16 cellular contexts compared by ENCODE assay signal in the genomic region with DNA sequence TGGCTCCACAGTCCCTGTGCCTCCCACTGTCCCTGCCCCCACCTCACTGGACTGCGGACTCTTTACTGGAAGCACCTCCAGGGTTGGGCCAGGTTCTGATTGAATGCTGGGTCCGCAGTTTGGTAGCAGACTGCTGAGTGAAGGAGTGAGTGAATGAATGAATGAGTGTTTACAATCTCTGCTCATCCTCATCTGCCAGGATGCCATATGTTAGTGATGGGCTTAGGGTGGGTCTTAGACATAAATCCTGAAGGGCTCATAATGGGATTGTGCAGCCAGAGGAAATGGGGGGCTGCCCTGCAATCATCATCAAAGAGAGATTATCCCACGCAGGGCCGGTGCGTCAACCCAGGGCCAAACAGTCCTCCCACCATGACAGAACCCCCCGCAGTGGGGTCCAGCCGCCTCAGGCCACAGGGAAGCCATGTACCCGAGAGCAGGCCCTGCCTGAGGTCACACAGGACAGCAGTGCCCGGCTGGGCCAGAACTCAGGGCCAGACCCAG. TPM values are rescaled to one million over a fixed set of nuclear protein-coding genes. Genes with fewer than 3 reads are reported as not detected.
DNase-seq lines count a peak whose midpoint lies in the region; ATAC-seq, FAIRE-seq and TF ChIP-seq lines count a peak whose summit lies in the region.
"Had no signal": no experiment of that assay in that cellular context is flagged by ENCODE, and none has a peak within 500 bp of the region (broad histone marks: within the 10 kb centered on the region; RNA-seq: fewer than 3 reads in every experiment).

No MANE protein-coding gene starts in this region.

- 0 out of 3 replicates have a peak, but pooled peaks cover 5% of the 10 kb centered on the region for H3K9me3 Mint-ChIP-seq in GM23338
- peaks cover 2% of the 10 kb centered on the region for H3K9me3 Mint-ChIP-seq in neural progenitor cell
- H3K9me3 Mint-ChIP-seq in activated T-cell treated with anti-CD3 and anti-CD28 coated beads, Interleukin-2, amount 50 U/mL, for 4 hours, result peaks cover 3% of the 10 kb centered on the region

- H3K4me3 ChIP-seq in GM23338, result no peak overlapping the region
- no peak overlapping the region for H3K4me3 ChIP-seq in K562
- no peak overlapping the region for H3K4me3 ChIP-seq in neural progenitor cell

- H4K20me1 ChIP-seq in GM23338 (replicated peaks; ENCODE audit: insufficient read depth), result no peaks in the 10 kb centered on the region
- peaks cover 10% of the 10 kb centered on the region for H4K20me1 ChIP-seq in K562 (replicated peaks; ENCODE audit: control insufficient read depth, insufficient read depth, low read length)
- H4K20me1 ChIP-seq in neural progenitor cell (ENCODE audit: low read depth), result peaks cover 24% of the 10 kb centered on the region

- TF ChIP-seq RAD21 in K562 (CRISPR knock-in tag; conservative IDR thresholded peaks at IDR 0.05 in 1 of 2, IDR thresholded peaks at IDR 0.05 in 1 of 2), result no peak

- H3K27me3 Mint-ChIP-seq in GM23338 (ENCODE audit: insufficient read depth, low read depth, poor library complexity) (peaks cover 15% of the 10 kb centered on the region), neural progenitor cell (ENCODE audit: insufficient read depth, low read depth) (peaks cover 13% of the 10 kb centered on the region)
- peaks cover 13% of the 10 kb centered on the region for H3K27me3 Mint-ChIP-seq in activated T-cell treated with anti-CD3 and anti-CD28 coated beads, Interleukin-2, amount 50 U/mL, for 4 hours (ENCODE audit: low read depth)

- TF ChIP-seq POLR2A in K562 (conservative IDR thresholded peaks at IDR 0.05), result no peak

- H3K36me3 ChIP-seq in GM23338 (ENCODE audit: insufficient read depth) (no peaks in the 10 kb centered on the region), K562 (ENCODE audit: control insufficient read depth, insufficient read depth, low read length) (no peaks in the 10 kb centered on the region), neural progenitor cell (no peaks in the 10 kb centered on the region)

- H3K4me3 Mint-ChIP-seq in GM23338 (no peak overlapping the region), neural progenitor cell (no peak overlapping the region)
- H3K4me3 Mint-ChIP-seq in activated T-cell treated with anti-CD3 and anti-CD28 coated beads, Interleukin-2, amount 50 U/mL, for 4 hours, result no peak overlapping the region

- no TSS peak for BruUV-seq in K562 (replicated peaks; lab: Mats Ljungman, UMichigan)

- no peaks in the 10 kb centered on the region for H3K9me1 ChIP-seq in K562 (ENCODE audit: control insufficient read depth, insufficient read depth, low read length)

- H3F3A ChIP-seq in GM23338 (replicated peaks; ENCODE audit: low read depth) (no peaks in the 10 kb centered on the region), neural progenitor cell (ENCODE audit: low read depth) (peaks cover 42% of the 10 kb centered on the region)

- H3K27me3 ChIP-seq in GM23338 (ENCODE audit: insufficient read depth), result no peaks in the 10 kb centered on the region
- H3K27me3 ChIP-seq in K562 (ENCODE audit: control insufficient read depth in 2 of 2, insufficient read depth in 2 of 2, low read length in 2 of 2), result peaks cover 25 to 76% of the 10 kb centered on the region in 2 experiments; a peak in 4 of 5 replicates
- H3K27me3 ChIP-seq in neural progenitor cell, result peaks cover 64% of the 10 kb centered on the region

- FAIRE-seq in K562 (lab: Jason Lieb, UNC), result no peak
- FAIRE-seq: RCC 7860 had no signal

- H3K4me1 Mint-ChIP-seq in GM23338, result peaks cover 39% of the 10 kb centered on the region
- peaks cover 39% of the 10 kb centered on the region for H3K4me1 Mint-ChIP-seq in neural progenitor cell
- H3K4me1 Mint-ChIP-seq in activated T-cell treated with anti-CD3 and anti-CD28 coated beads, Interleukin-2, amount 50 U/mL, for 4 hours (ENCODE audit: low read depth), result no peaks in the 10 kb centered on the region

- TF ChIP-seq CTCF in GM23338 (conservative IDR thresholded peaks at IDR 0.05; ENCODE audit: low read depth in 2 of 2) (no peak), K562 (IDR thresholded peaks at IDR 0.05 in 2 of 3, conservative IDR thresholded peaks at IDR 0.05 in 1 of 3; ENCODE audit: insufficient read depth in 2 of 3, low read depth in 1 of 3, low read length in 3 of 3) (no peak), neural progenitor cell (IDR thresholded peaks at IDR 0.05) (no peak)

- H3K27ac ChIP-seq in GM23338 (ENCODE audit: low read depth), result no peak overlapping the region
- no peak overlapping the region for H3K27ac ChIP-seq in K562 (ENCODE audit: extremely low read depth, low read depth, low read length)
- no peak overlapping the region for H3K27ac ChIP-seq in neural progenitor cell

- H3K4me2 ChIP-seq in GM23338 (no peak overlapping the region), K562 (ENCODE audit: insufficient read depth, low read length) (no peak overlapping the region), neural progenitor cell (peak overlapping the region; percentile 66)

- TF ChIP-seq EP300 in K562 (IDR thresholded peaks at IDR 0.05; ENCODE audit: low read length), result no peak

- CTCF ChIA-PET in K562 (lab: Yijun Ruan, JAX; ENCODE audit: low intra/inter-chr PET ratio), result no interaction called here

- H3K79me2 ChIP-seq in GM23338 (replicated peaks; ENCODE audit: insufficient read depth) (no peaks in the 10 kb centered on the region), K562 (ENCODE audit: control insufficient read depth, insufficient read depth, low read length) (no peaks in the 10 kb centered on the region), neural progenitor cell (ENCODE audit: low read depth) (no peaks in the 10 kb centered on the region)

- H2AFZ ChIP-seq in GM23338, result peak overlapping the region; percentile 97
- H2AFZ ChIP-seq in K562 (ENCODE audit: low read depth, low read length), result no peak overlapping the region
- no peak overlapping the region for H2AFZ ChIP-seq in neural progenitor cell (replicated peaks)

- H3K36me3 Mint-ChIP-seq in GM23338 (ENCODE audit: low read depth) (no peaks in the 10 kb centered on the region; the same call in 2 of the 3 replicates), neural progenitor cell (no peaks in the 10 kb centered on the region)
- no peaks in the 10 kb centered on the region for H3K36me3 Mint-ChIP-seq in activated T-cell treated with anti-CD3 and anti-CD28 coated beads, Interleukin-2, amount 50 U/mL, for 4 hours (ENCODE audit: insufficient read depth)

- no peak for ATAC-seq in GM23338
- ATAC-seq in K562, result no peak
- no peak for ATAC-seq in activated T-cell treated with anti-CD3 and anti-CD28 coated beads, Interleukin-2, amount 50 U/mL, for 4 hours
- no peak for ATAC-seq in GM21825 (IDR thresholded peaks at IDR 0.05; ENCODE audit: unreplicated experiment)
- ATAC-seq: HCT116 had no signal

- 0 out of 2 replicates have a peak, but pooled peaks cover 4% of the 10 kb centered on the region for H3K9me3 ChIP-seq in K562 (replicated peaks; ENCODE audit: control insufficient read depth, insufficient read depth, low read depth, low read length)
- H3K9me3 ChIP-seq in neural progenitor cell (ENCODE audit: low read depth), result no peaks in the 10 kb centered on the region

- intact Hi-C loops in K562 (cut with micrococcal nuclease), result no loop called here

- peaks cover 10% of the 10 kb centered on the region for H3K4me1 ChIP-seq in GM23338 (ENCODE audit: insufficient read depth)
- peaks cover 0 to 27% of the 10 kb centered on the region in 2 experiments; a peak in 2 of 5 replicates for H3K4me1 ChIP-seq in K562 (replicated peaks in 1 of 2; ENCODE audit: control insufficient read depth in 2 of 2, insufficient read depth in 2 of 2, low read length in 2 of 2)
- H3K4me1 ChIP-seq in neural progenitor cell, result peaks cover 39% of the 10 kb centered on the region

- no peaks in the 10 kb centered on the region for H3K9me2 ChIP-seq in GM23338 (ENCODE audit: insufficient read depth)

- 5% methylated on average over 9 of the region's 9 CpGs for WGBS in K562 (ENCODE audit: insufficient coverage, low coverage, missing lambda C conversion rate)

- DNase-seq in GM23338 (ENCODE audit: low spot score) (no peak), NCI-H82 treated with DMSO at 0.1 percent for 48 hours (lab: John Stamatoyannopoulos, UW; ENCODE audit: unreplicated experiment) (peak; percentile 95), K562 (ENCODE audit: extremely low read depth in 1 of 4, low spot score in 3 of 4) (no peak), neural progenitor cell (ENCODE audit: low spot score) (no peak), SHP77 treated with DMSO at 0.1 percent for 48 hours (lab: John Stamatoyannopoulos, UW) (no peak)
- DNase-seq in activated T-cell treated with anti-CD3 and anti-CD28 coated beads, Interleukin-2, amount 50 U/mL, for 4 hours, result no peak
- DNase-seq: AML-193, KG1, NCI-H345, NCI-H748 treated with DMSO at 0.1 percent for 48 hours had no signal

- peak overlapping the region in 1 of 2 experiments; percentile 36; a peak in 1 of 4 replicates for H3K9ac ChIP-seq in K562 (ENCODE audit: insufficient read depth in 1 of 2, low read depth in 2 of 2, low read length in 2 of 2)
- H3K9ac ChIP-seq in neural progenitor cell, result no peak overlapping the region

- POLR2A ChIA-PET in K562 (lab: Yijun Ruan, JAX), result no interaction called here

- H3K27ac Mint-ChIP-seq in GM23338 (no peak overlapping the region), neural progenitor cell (no peak overlapping the region)

- in situ Hi-C loops in K562 (cut with MboI), result no loop called here

RNA-seq across cellular contexts. Expression of a gene that starts 26.1 kb away (rescaled TPM):
- not detected in 2 replicates for total RNA-seq in GM23338 (2014; rRNA removed; shearing (Covaris generic))
- not detected in 2 replicates for polyA plus RNA-seq in GM23338 (2016; fragmentation: Nextera tagmentation; extraction: Ambion mirVana)
- total RNA-seq in K562 (2011; cell fraction: chromatin; rRNA removed; ENCODE audit: low replicate concordance), result not detected in 2 replicates
- total RNA-seq in K562 (2011; cell fraction: nucleolus; rRNA removed), result not detected in 2 replicates
- total RNA-seq in K562 (2011; cell fraction: nucleoplasm; rRNA removed), result not detected in 2 replicates
- total RNA-seq in K562 (2014; rRNA removed), result 0.16 TPM in 1 of 2 replicates, not detected in the other
- not detected in 2 replicates for total RNA-seq in K562 (2014; rRNA removed; fragmentation: Illumina TruSeq; extraction: Trizol)
- total RNA-seq in K562 (2015; rRNA removed; fragmentation: Illumina TruSeq; extraction: Trizol), result not detected in 2 replicates
- not detected in 2 replicates for total RNA-seq in K562 (2021)
- 0.07 and 0.08 TPM in 2 replicates for polyA plus RNA-seq in K562 (2011; rRNA removed)
- 0.01 and 0.22 TPM in 2 replicates for polyA plus RNA-seq in K562 (2011; cell fraction: cytosol; rRNA removed)
- 0.13 and 0.40 TPM in 2 replicates for polyA plus RNA-seq in K562 (2011; cell fraction: nucleus; rRNA removed)
- polyA plus RNA-seq in K562 (2012), result 0.09 and 0.14 TPM in 2 replicates
- 0.06 TPM in 1 of 2 replicates, not detected in the other for polyA plus RNA-seq in K562 (2014; fragmentation: Illumina TruSeq; extraction: Trizol)
- not detected for polyA plus RNA-seq in K562 (2014; fragmentation: Nextera tagmentation; extraction: Ambion mirVana)
- not detected in 2 replicates for polyA plus RNA-seq in K562 (2014; rRNA removed)
- not detected in 2 replicates for polyA minus RNA-seq in K562 (2011; rRNA and poly(A)+ RNA removed)
- polyA minus RNA-seq in K562 (2011; cell fraction: cytosol; rRNA and poly(A)+ RNA removed), result not detected in 2 replicates
- 0.11 and 0.13 TPM in 2 replicates for polyA minus RNA-seq in K562 (2011; cell fraction: nucleus; rRNA and poly(A)+ RNA removed)
- total RNA-seq in neural progenitor cell (ENCODE audit: low replicate concordance), result not detected in 2 replicates
- not detected for total RNA-seq in activated T-cell treated with anti-CD3 and anti-CD28 coated beads, Interleukin-2, amount 50 U/mL, for 4 hours
- total RNA-seq: Caco-2 had no signal

RNA-seq across cellular contexts. Expression of a gene that starts 54.3 kb away (rescaled TPM):
- 0.24 and 1.0 TPM in 2 replicates for total RNA-seq in GM23338 (2014; rRNA removed; shearing (Covaris generic))
- 0.16 TPM in 1 of 2 replicates, not detected in the other for polyA plus RNA-seq in GM23338 (2016; fragmentation: Nextera tagmentation; extraction: Ambion mirVana)
- not detected in 2 replicates for total RNA-seq in K562 (2011; cell fraction: chromatin; rRNA removed; ENCODE audit: low replicate concordance)
- total RNA-seq in K562 (2011; cell fraction: nucleolus; rRNA removed), result not detected in 2 replicates
- not detected in 2 replicates for total RNA-seq in K562 (2011; cell fraction: nucleoplasm; rRNA removed)
- total RNA-seq in K562 (2014; rRNA removed), result not detected in 2 replicates
- total RNA-seq in K562 (2014; rRNA removed; fragmentation: Illumina TruSeq; extraction: Trizol), result not detected in 2 replicates
- total RNA-seq in K562 (2015; rRNA removed; fragmentation: Illumina TruSeq; extraction: Trizol), result not detected in 2 replicates
- 0.09 TPM in 1 of 2 replicates, not detected in the other for total RNA-seq in K562 (2021)
- polyA plus RNA-seq in K562 (2011; rRNA removed), result not detected in 2 replicates
- polyA plus RNA-seq in K562 (2011; cell fraction: cytosol; rRNA removed), result not detected in 2 replicates
- not detected in 2 replicates for polyA plus RNA-seq in K562 (2011; cell fraction: nucleus; rRNA removed)
- not detected in 2 replicates for polyA plus RNA-seq in K562 (2012)
- not detected in 2 replicates for polyA plus RNA-seq in K562 (2014; fragmentation: Illumina TruSeq; extraction: Trizol)
- not detected for polyA plus RNA-seq in K562 (2014; fragmentation: Nextera tagmentation; extraction: Ambion mirVana)
- polyA plus RNA-seq in K562 (2014; rRNA removed), result not detected in 2 replicates
- not detected in 2 replicates for polyA minus RNA-seq in K562 (2011; rRNA and poly(A)+ RNA removed)
- not detected in 2 replicates for polyA minus RNA-seq in K562 (2011; cell fraction: cytosol; rRNA and poly(A)+ RNA removed)
- polyA minus RNA-seq in K562 (2011; cell fraction: nucleus; rRNA and poly(A)+ RNA removed), result not detected in 2 replicates
- total RNA-seq in neural progenitor cell (ENCODE audit: low replicate concordance), result 0.09 TPM in 1 of 2 replicates, not detected in the other
- total RNA-seq in activated T-cell treated with anti-CD3 and anti-CD28 coated beads, Interleukin-2, amount 50 U/mL, for 4 hours, result under 1 TPM in 2 of 3 donors, not detected in 1; 0.11 to 0.23 TPM
- total RNA-seq: Caco-2, HT-29, M059J had no signal
